ENCODE assay signal across 1 cellular context in genomic region chrX:153763989-153764755, GRCh38.
TF ChIP-seq lines count a peak whose summit lies in the region.

Gene PLXNB3, plus strand, starts transcription at chrX:153764249. Its CDS starts 1,287 bp downstream, at chrX:153765536.

TF ChIP-seq in K562, 482 proteins besides CTCF, POLR2A, EP300 and RAD21 (continued from another document and continues in another):
- peak; percentile 55 for TF ChIP-seq VEZF1 (CRISPR knock-in tag; IDR thresholded peaks at IDR 0.05)
- no peak for TF ChIP-seq SRSF1 (IDR thresholded peaks at IDR 0.05; ENCODE audit: low read depth, low read length)
- TF ChIP-seq SMAD2 (IDR thresholded peaks at IDR 0.05; ENCODE audit: low read depth, low read length) = no peak
- no peak for TF ChIP-seq U2AF1 (optimal IDR thresholded peaks at IDR 0.05; ENCODE audit: low read depth, low read length)
- TF ChIP-seq CHD7 (IDR thresholded peaks at IDR 0.05; ENCODE audit: low read depth, low read length) = no peak
- TF ChIP-seq CEBPG (CRISPR knock-in tag; IDR thresholded peaks at IDR 0.05) = no peak
- TF ChIP-seq CEBPG (tag; conservative IDR thresholded peaks at IDR 0.05 in 1 of 2, IDR thresholded peaks at IDR 0.05 in 1 of 2) = no peak
- no peak for TF ChIP-seq MYBL2 (IDR thresholded peaks at IDR 0.05; ENCODE audit: low read depth)
- no peak for TF ChIP-seq MYBL2 (CRISPR knock-in tag; IDR thresholded peaks at IDR 0.05; ENCODE audit: borderline replicate concordance)
- no peak for TF ChIP-seq CHD2 (IDR thresholded peaks at IDR 0.05; ENCODE audit: low read depth, low read length)
- no peak for TF ChIP-seq HDAC8 (tag; IDR thresholded peaks at IDR 0.05)
- TF ChIP-seq ZNF592 (IDR thresholded peaks at IDR 0.05) = peak; percentile 58
- no peak for TF ChIP-seq SUPT5H (IDR thresholded peaks at IDR 0.05)
- TF ChIP-seq FOSL1 (tag; conservative IDR thresholded peaks at IDR 0.05) = no peak
- no peak for TF ChIP-seq MCM2 (IDR thresholded peaks at IDR 0.05; ENCODE audit: low read depth)
- no peak for TF ChIP-seq THRB (CRISPR knock-in tag; conservative IDR thresholded peaks at IDR 0.05)
- no peak for TF ChIP-seq BRCA1 (IDR thresholded peaks at IDR 0.05)
- no peak for TF ChIP-seq BRCA1 (CRISPR knock-in tag; IDR thresholded peaks at IDR 0.05)
- peak; percentile 87 for TF ChIP-seq MYNN (IDR thresholded peaks at IDR 0.05)
- TF ChIP-seq MYNN (CRISPR knock-in tag; IDR thresholded peaks at IDR 0.05) = no peak
- no peak for TF ChIP-seq PHF20 (IDR thresholded peaks at IDR 0.05; ENCODE audit: partially characterized antibody)
- TF ChIP-seq DEAF1 (CRISPR knock-in tag; IDR thresholded peaks at IDR 0.05) = peak; percentile 51
- no peak for TF ChIP-seq MXI1 (IDR thresholded peaks at IDR 0.05; ENCODE audit: low read depth, low read length)
- TF ChIP-seq HMBOX1 (IDR thresholded peaks at IDR 0.05) = no peak
- TF ChIP-seq ZNF764 (CRISPR knock-in tag; IDR thresholded peaks at IDR 0.05; ENCODE audit: low read depth) = no peak
- TF ChIP-seq NFYB (IDR thresholded peaks at IDR 0.05; ENCODE audit: extremely low read depth, insufficient read length) = peak; percentile 11
- peak; percentile 17 to 51; a peak in 1 of 4 replicates for TF ChIP-seq MAZ (CRISPR knock-in tag; conservative IDR thresholded peaks at IDR 0.05 in 1 of 2, IDR thresholded peaks at IDR 0.05 in 1 of 2)
- TF ChIP-seq NEUROD1 (IDR thresholded peaks at IDR 0.05; ENCODE audit: borderline replicate concordance, low read depth, low read length, partially characterized antibody) = no peak
- no peak for TF ChIP-seq RBM17 (IDR thresholded peaks at IDR 0.05; ENCODE audit: borderline replicate concordance, low read depth, low read length)
- TF ChIP-seq GTF2A2 (tag; IDR thresholded peaks at IDR 0.05) = no peak
- TF ChIP-seq PBX2 (CRISPR knock-in tag; IDR thresholded peaks at IDR 0.05; ENCODE audit: low read depth) = no peak
- TF ChIP-seq PBX2 (tag; conservative IDR thresholded peaks at IDR 0.05; ENCODE audit: low read depth) = no peak
- no peak for TF ChIP-seq NCOA1 (IDR thresholded peaks at IDR 0.05; ENCODE audit: low read depth)
- no peak for TF ChIP-seq STAT5B (CRISPR knock-in tag; IDR thresholded peaks at IDR 0.05)
- TF ChIP-seq E2F6 (IDR thresholded peaks at IDR 0.05; ENCODE audit: borderline replicate concordance in 1 of 2, extremely low read depth in 1 of 2, insufficient read depth in 1 of 2, insufficient read length in 1 of 2, low read depth in 1 of 2, low read length in 1 of 2, poor library complexity in 1 of 2, severe bottlenecking in 1 of 2) = no peak
